8 cellular contexts compared by ENCODE assay signal in genomic region chr15:40902605-40903561, GRCh38.
A peak's percentile ranks its signal among the peaks of the same experiment; 100 is the strongest.
DNase-seq lines count a peak whose midpoint lies in the region; ATAC-seq and TF ChIP-seq lines count a peak whose summit lies in the region.

No MANE protein-coding gene starts in this region.

- POLR2A ChIA-PET in HEK293 (lab: Yijun Ruan, JAX): interaction anchor here (1.2 to 2.7 kb wide), 3 partner anchors 8 to 282 kb away, joined by 3 to 12 read pairs (median 6); partner anchors contain the start of genes DLL4 and VPS18

- H3K4me1 ChIP-seq in HEK293 (ENCODE audit: control insufficient read depth, insufficient read depth, low read length): peaks cover 2% of the 10 kb centered on the region; the same call in 1 of the 2 replicates

- no peaks in the 10 kb centered on the region for H3K9me3 ChIP-seq in HEK293 (ENCODE audit: control insufficient read depth, insufficient read depth, low read depth, low read length)

- no peak for ATAC-seq in GM18907 (IDR thresholded peaks at IDR 0.05; ENCODE audit: unreplicated experiment)

- H3K36me3 ChIP-seq in HEK293 (ENCODE audit: control insufficient read depth in 2 of 2, insufficient read depth in 1 of 2, low read length in 2 of 2): peaks cover 0 to 54% of the 10 kb centered on the region in 2 experiments; a peak in 2 of 3 replicates

- no peak overlapping the region for H3K27ac ChIP-seq in HEK293 (ENCODE audit: extremely low read depth, low read depth, low read length)

- CTCF ChIA-PET in HEK293 (lab: Yijun Ruan, JAX): interaction anchor here (0.6 to 7.1 kb wide), 18 partner anchors 8 to 324 kb away, joined by 3 to 71 read pairs (median 4); partner anchors contain the start of genes DLL4, SPINT1 and VPS18

- DNase-seq in SIG-M5 treated with dmso at 0.1 percent for 504 hours (lab: John Stamatoyannopoulos, UW; ENCODE audit: unreplicated experiment): peak; percentile 95
- peak; percentile 42 for DNase-seq in fibroblast of mammary gland (ENCODE audit: low read depth)
- DNase-seq in pons (ENCODE audit: low spot score): peak; percentile 80
- no peak for DNase-seq in activated gamma-delta T cell (lab: John Stamatoyannopoulos, UW)
- no peak for DNase-seq in NCI-H2029 treated with DMSO at 0.1 percent for 48 hours (lab: John Stamatoyannopoulos, UW)
- DNase-seq in SW480 (ENCODE audit: low spot score): no peak

- H3K4me3 ChIP-seq in HEK293 (ENCODE audit: low read depth, low read length) (no peak overlapping the region), fibroblast of mammary gland (ENCODE audit: control insufficient read depth, low read depth, low read length) (no peak overlapping the region)

- TF ChIP-seq CTCF in HEK293 (tag by site-specific recombination; IDR thresholded peaks at IDR 0.05) (no peak), fibroblast of mammary gland (conservative IDR thresholded peaks at IDR 0.05; ENCODE audit: control insufficient read depth, insufficient read depth, low read depth, low read length) (no peak)

TF ChIP-seq in HEK293, 187 proteins besides CTCF, POLR2A, EP300 and RAD21:
- TF ChIP-seq SALL2 (tag by site-specific recombination; IDR thresholded peaks at IDR 0.05; ENCODE audit: borderline replicate concordance) (no peak), ZNF600 (tag by site-specific recombination; IDR thresholded peaks at IDR 0.05) (0 out of 2 replicates have a peak, but pooled peaks have one; percentile 29)

Comparison
In these comparisons a context has a peak if more than half of its experiments do, and no peak if none do; other contexts are left out.
1. DNase-seq: peak in SIG-M5 treated with dmso at 0.1 percent for 504 hours (single experiment), fibroblast of mammary gland (single experiment) and pons (single experiment); none in activated gamma-delta T cell (single experiment), NCI-H2029 treated with DMSO at 0.1 percent for 48 hours (single experiment) and SW480 (single experiment).